In genomic region chr17:81573794-81574642, GRCh38 we compare ENCODE assay signal across 1 cellular context.
TF ChIP-seq lines count a peak whose summit lies in the region.

No MANE protein-coding gene starts in this region.

TF ChIP-seq in SK-N-SH treated with all-trans-retinoic acid at 6 μM for 48 hours, 23 proteins besides CTCF, POLR2A, EP300 and RAD21 (continued from another document):
- no peak for TF ChIP-seq TSHZ2 (CRISPR knock-in tag; IDR thresholded peaks at IDR 0.05)
- no peak for TF ChIP-seq ARNTL (CRISPR knock-in tag; IDR thresholded peaks at IDR 0.05; ENCODE audit: borderline replicate concordance, low read depth)
- TF ChIP-seq PATZ1 (CRISPR knock-in tag; IDR thresholded peaks at IDR 0.05; ENCODE audit: borderline replicate concordance): no peak
- no peak for TF ChIP-seq CSRNP3 (CRISPR knock-in tag; IDR thresholded peaks at IDR 0.05)
- TF ChIP-seq TOX (CRISPR knock-in tag; IDR thresholded peaks at IDR 0.05; ENCODE audit: borderline replicate concordance): no peak
- no peak for TF ChIP-seq OSR1 (CRISPR knock-in tag; IDR thresholded peaks at IDR 0.05)
- TF ChIP-seq SNAI2 (CRISPR knock-in tag; IDR thresholded peaks at IDR 0.05): peak; percentile 59; the same call in 1 of the 2 replicates
- TF ChIP-seq BACH2 (CRISPR knock-in tag; IDR thresholded peaks at IDR 0.05; ENCODE audit: borderline replicate concordance): no peak
